In the genomic region with DNA sequence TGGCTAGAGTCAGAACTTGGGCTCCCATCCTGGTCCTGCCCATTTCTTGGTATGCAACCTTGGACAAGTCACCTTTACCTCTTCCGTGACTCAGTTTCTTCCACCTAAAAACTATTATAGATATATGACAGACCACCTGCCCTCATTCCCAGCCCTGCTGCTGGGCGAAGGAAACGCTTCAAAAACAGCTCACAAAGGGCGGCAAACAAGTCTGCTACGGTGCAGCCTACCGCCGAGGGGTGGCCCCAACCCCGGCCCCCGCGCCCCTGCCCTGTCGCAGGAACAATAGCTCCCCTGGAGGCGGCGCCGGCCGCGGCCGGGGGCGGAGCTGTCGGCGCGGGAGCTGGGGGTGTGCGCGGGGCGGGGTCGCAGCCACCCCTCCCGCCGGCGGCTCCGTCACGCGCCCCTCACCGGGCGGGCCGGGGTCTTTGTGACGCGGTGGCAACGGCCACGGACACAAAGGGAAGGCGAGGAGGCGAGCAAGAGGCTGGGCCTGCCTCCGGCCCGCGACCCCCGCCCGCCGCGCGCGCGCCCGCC, we compare ENCODE assay signal across 8 cellular contexts. TPM values are rescaled to one million over a fixed set of nuclear protein-coding genes. Genes with fewer than 3 reads are reported as not detected.
DNase-seq lines count a peak whose midpoint lies in the region; ATAC-seq and TF ChIP-seq lines count a peak whose summit lies in the region.

A gene with protein sequence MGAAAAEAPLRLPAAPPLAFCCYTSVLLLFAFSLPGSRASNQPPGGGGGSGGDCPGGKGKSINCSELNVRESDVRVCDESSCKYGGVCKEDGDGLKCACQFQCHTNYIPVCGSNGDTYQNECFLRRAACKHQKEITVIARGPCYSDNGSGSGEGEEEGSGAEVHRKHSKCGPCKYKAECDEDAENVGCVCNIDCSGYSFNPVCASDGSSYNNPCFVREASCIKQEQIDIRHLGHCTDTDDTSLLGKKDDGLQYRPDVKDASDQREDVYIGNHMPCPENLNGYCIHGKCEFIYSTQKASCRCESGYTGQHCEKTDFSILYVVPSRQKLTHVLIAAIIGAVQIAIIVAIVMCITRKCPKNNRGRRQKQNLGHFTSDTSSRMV (plus strand): TSS at position 425 of the 537 bp plus-strand sequence. CDS start 396 bp downstream, outside the sequence.

- H3K36me3 Mint-ChIP-seq in activated naive CD4-positive, alpha-beta T cell treated with anti-CD3 and anti-CD28 coated beads, Interleukin-2, amount 50 U/mL, for 72 hours = peaks cover 5 to 6% of the 10 kb centered on the region in 2 donors
- peaks cover 4% of the 10 kb centered on the region for H3K36me3 Mint-ChIP-seq in progenitor cell of endocrine pancreas (ENCODE audit: insufficient read depth)

- intact Hi-C loops in PC-9 (cut with micrococcal nuclease; ENCODE audit: unreplicated experiment) (no loop called here), heart left ventricle (cut with DNase I) (no loop called here)

- DNase-seq in NCI-H187 (lab: John Stamatoyannopoulos, UW) (peak; percentile 2 to 7), NCI-H187 treated with DMSO at 0.1 percent for 48 hours (lab: John Stamatoyannopoulos, UW) (no peak), PC-9 (peak in 1 of 2 experiments; percentile 40), heart left ventricle (peak; percentile 36 to 67 (median 37)), progenitor cell of endocrine pancreas (ENCODE audit: low spot score, unreplicated experiment) (peak; percentile 89)
- DNase-seq in activated naive CD4-positive, alpha-beta T cell treated with anti-CD3 and anti-CD28 coated beads, Interleukin-2, amount 50 U/mL, for 72 hours (ENCODE audit: low spot score in 2 of 2) = peak in 1 of 2 donors; percentile 65

- H3K4me1 ChIP-seq in PC-9 (replicated peaks; ENCODE audit: insufficient read depth) (no peaks in the 10 kb centered on the region), heart left ventricle (peaks cover 0 to 15% (median 1%) of the 10 kb centered on the region in 12 donors)

- no peak within 1 kb of the TSS for H3K27ac Mint-ChIP-seq in activated naive CD4-positive, alpha-beta T cell treated with anti-CD3 and anti-CD28 coated beads, Interleukin-2, amount 50 U/mL, for 72 hours
- peak within 1 kb of the TSS; percentile 94 for H3K27ac Mint-ChIP-seq in progenitor cell of endocrine pancreas

- H2AFZ ChIP-seq in PC-9 = peak within 1 kb of the TSS; percentile 88

- H3K27me3 Mint-ChIP-seq in progenitor cell of endocrine pancreas = no peaks in the 10 kb centered on the region

- POLR2A ChIA-PET in PC-9 (lab: Charles Lee; ENCODE audit: unreplicated experiment) = no interaction called here

- H3F3A ChIP-seq in PC-9 (ENCODE audit: insufficient read depth, low read depth) = no peaks in the 10 kb centered on the region

- TF ChIP-seq POLR2A in heart left ventricle (IDR thresholded peaks at IDR 0.05) = no peak

- TF ChIP-seq CTCF in PC-9 (conservative IDR thresholded peaks at IDR 0.05) (no peak), heart left ventricle (IDR thresholded peaks at IDR 0.05) (peak in 6 of 12 donors; percentile 7 to 39 (median 28)), progenitor cell of endocrine pancreas (IDR thresholded peaks at IDR 0.05; ENCODE audit: unreplicated experiment) (peak; percentile 43)

- no peak within 1 kb of the TSS for H3K27ac ChIP-seq in PC-9
- H3K27ac ChIP-seq in heart left ventricle = peak within 1 kb of the TSS in 1 of 12 donors; percentile 11

- H3K4me2 ChIP-seq in PC-9 = peak within 1 kb of the TSS; percentile 91

- peaks cover 30% of the 10 kb centered on the region for H3K4me1 Mint-ChIP-seq in progenitor cell of endocrine pancreas (ENCODE audit: low read depth)

- peak; percentile 51 for ATAC-seq in HG03108 (IDR thresholded peaks at IDR 0.05; ENCODE audit: unreplicated experiment)
- ATAC-seq in activated naive CD4-positive, alpha-beta T cell treated with anti-CD3 and anti-CD28 coated beads, Interleukin-2, amount 50 U/mL, for 72 hours = peak; percentile 75 to 88
- peak; percentile 59 to 81 (median 70) for ATAC-seq in heart left ventricle
- ATAC-seq in GM18870 (IDR thresholded peaks at IDR 0.05; ENCODE audit: unreplicated experiment) = no peak

- H4K20me1 ChIP-seq in PC-9 (ENCODE audit: insufficient read depth) = no peaks in the 10 kb centered on the region

- H3K36me3 ChIP-seq in PC-9 (ENCODE audit: low read depth) (no peaks in the 10 kb centered on the region), heart left ventricle (no peaks in the 10 kb centered on the region)

- no TSS peak for BruUV-seq in PC-9 (replicated peaks; lab: Mats Ljungman, UMichigan)

- H3K27me3 ChIP-seq in PC-9 (ENCODE audit: insufficient read depth, low read depth) (no peaks in the 10 kb centered on the region), heart left ventricle (peaks cover 0 to 25% (median 0%) of the 10 kb centered on the region in 9 donors)

- no peaks in the 10 kb centered on the region for H3K9me3 ChIP-seq in PC-9 (ENCODE audit: insufficient read depth, low read depth)
- H3K9me3 ChIP-seq in heart left ventricle = no peaks in the 10 kb centered on the region

- peak within 1 kb of the TSS; percentile 61 for H3K4me3 ChIP-seq in PC-9
- peak within 1 kb of the TSS; percentile 42 to 86 (median 62) for H3K4me3 ChIP-seq in heart left ventricle

- WGBS in heart left ventricle, 4 donors = 1 to 22% (median 7%) methylated on average over 1 to 51 of the region's 51 CpGs

- H3K4me3 Mint-ChIP-seq in progenitor cell of endocrine pancreas (ENCODE audit: low read depth) = peak within 1 kb of the TSS; percentile 87

- no peaks in the 10 kb centered on the region for H3K9me3 Mint-ChIP-seq in activated naive CD4-positive, alpha-beta T cell treated with anti-CD3 and anti-CD28 coated beads, Interleukin-2, amount 50 U/mL, for 72 hours
- H3K9me3 Mint-ChIP-seq in progenitor cell of endocrine pancreas (ENCODE audit: low read depth) = no peaks in the 10 kb centered on the region

- no peaks in the 10 kb centered on the region for H3K9me2 ChIP-seq in PC-9 (ENCODE audit: insufficient read depth)

- no peaks in the 10 kb centered on the region for H3K79me2 ChIP-seq in PC-9 (ENCODE audit: low read depth)

- CTCF ChIA-PET in PC-9 (lab: Charles Lee) = interaction anchor here (0.5 to 0.6 kb wide), 3 partner anchors 386 to 1310 kb away, joined by 3 to 7 read pairs (median 5); no protein-coding TSS in a partner anchor

RNA-seq across cellular contexts. Expression of the gene that starts here (rescaled TPM):
- total RNA-seq in PC-9 (2021) = 1.1 and 1.7 TPM in 2 replicates
- total RNA-seq in activated naive CD4-positive, alpha-beta T cell treated with anti-CD3 and anti-CD28 coated beads, Interleukin-2, amount 50 U/mL, for 72 hours = under 1 TPM; 0.89 to 0.91 TPM
- total RNA-seq in heart left ventricle = 1 to 10 TPM in 1 of 9 donors, under 1 TPM in 5, not detected in 3; 0.14 to 1.1 (median 0.26) TPM
- under 1 TPM in 1 of 2 donors, not detected in 1; 0.03 TPM for polyA plus RNA-seq in heart left ventricle
- total RNA-seq in progenitor cell of endocrine pancreas = 69.1 and 78.1 TPM in 2 replicates

Comparison
In these comparisons a context has a peak if more than half of its experiments do, and no peak if none do; other contexts are left out.
1. RNA of the gene that starts here (total RNA-seq): 69.1 to 78.1 TPM in progenitor cell of endocrine pancreas; 1.1 to 1.7 TPM in PC-9, 0.89 to 0.91 TPM in activated naive CD4-positive, alpha-beta T cell treated with anti-CD3 and anti-CD28 coated beads, Interleukin-2, amount 50 U/mL, for 72 hours and 0.14 to 1.1 TPM in heart left ventricle; every median in the first group is over 10 times any median in the second.
2. Peak in ATAC-seq in activated naive CD4-positive, alpha-beta T cell treated with anti-CD3 and anti-CD28 coated beads, Interleukin-2, amount 50 U/mL, for 72 hours; RNA of the gene not detected or under 1 TPM.